1 cellular context compared by ENCODE assay signal in genomic region chr11:91396243-91397133, GRCh38.
TF ChIP-seq lines count a peak whose summit lies in the region.

No MANE protein-coding gene starts in this region.

TF ChIP-seq in HepG2, 621 proteins besides CTCF, POLR2A, EP300 and RAD21 (continued from another document):
- TF ChIP-seq ZNF710 (CRISPR knock-in tag; IDR thresholded peaks at IDR 0.05; ENCODE audit: borderline replicate concordance), result no peak
- no peak for TF ChIP-seq ZNF580 (CRISPR knock-in tag; IDR thresholded peaks at IDR 0.05; ENCODE audit: borderline replicate concordance, low read depth)
- no peak for TF ChIP-seq ZNF546 (CRISPR knock-in tag; conservative IDR thresholded peaks at IDR 0.05)
- no peak for TF ChIP-seq ZNF788 (CRISPR knock-in tag; IDR thresholded peaks at IDR 0.05; ENCODE audit: borderline replicate concordance)
- TF ChIP-seq PPARG (CRISPR knock-in tag; conservative IDR thresholded peaks at IDR 0.05), result peak; percentile 86
- no peak for TF ChIP-seq AKAP8 (CRISPR knock-in tag; IDR thresholded peaks at IDR 0.05)
- no peak for TF ChIP-seq DR1 (CRISPR knock-in tag; IDR thresholded peaks at IDR 0.05)
- no peak for TF ChIP-seq GZF1 (CRISPR knock-in tag; IDR thresholded peaks at IDR 0.05)
- no peak for TF ChIP-seq ZNF256 (CRISPR knock-in tag; conservative IDR thresholded peaks at IDR 0.05)
- TF ChIP-seq GABPA (IDR thresholded peaks at IDR 0.05; ENCODE audit: low read depth, low read length), result no peak
- peak; percentile 27; the same call in 1 of the 2 replicates for TF ChIP-seq GABPA (CRISPR knock-in tag; IDR thresholded peaks at IDR 0.05; ENCODE audit: low read depth)
- TF ChIP-seq ZBTB8A (CRISPR knock-in tag; IDR thresholded peaks at IDR 0.05; ENCODE audit: borderline replicate concordance, low read depth), result no peak
- no peak for TF ChIP-seq ZNF446 (CRISPR knock-in tag; IDR thresholded peaks at IDR 0.05)
- no peak for TF ChIP-seq ARNT (IDR thresholded peaks at IDR 0.05)
- peak; percentile 90 for TF ChIP-seq TBX3 (IDR thresholded peaks at IDR 0.05; ENCODE audit: borderline replicate concordance)
- no peak for TF ChIP-seq TFDP2 (CRISPR knock-in tag; IDR thresholded peaks at IDR 0.05)
- no peak for TF ChIP-seq ZNF564 (CRISPR knock-in tag; IDR thresholded peaks at IDR 0.05)
- no peak for TF ChIP-seq BRCA1 (CRISPR knock-in tag; IDR thresholded peaks at IDR 0.05)
- TF ChIP-seq ZBTB10 (CRISPR knock-in tag; IDR thresholded peaks at IDR 0.05; ENCODE audit: borderline replicate concordance), result no peak
- TF ChIP-seq RFXANK (CRISPR knock-in tag; IDR thresholded peaks at IDR 0.05), result no peak
- TF ChIP-seq ZNF687 (CRISPR knock-in tag; IDR thresholded peaks at IDR 0.05), result no peak
- TF ChIP-seq ZBTB21 (CRISPR knock-in tag; IDR thresholded peaks at IDR 0.05), result peak; percentile 41; the same call in 1 of the 2 replicates
- no peak for TF ChIP-seq ATF7 (IDR thresholded peaks at IDR 0.05)
- TF ChIP-seq ATF7 (CRISPR knock-in tag; IDR thresholded peaks at IDR 0.05), result no peak
- TF ChIP-seq ZSCAN21 (CRISPR knock-in tag; IDR thresholded peaks at IDR 0.05; ENCODE audit: borderline replicate concordance), result no peak
- no peak for TF ChIP-seq PATZ1 (CRISPR knock-in tag; IDR thresholded peaks at IDR 0.05)
- TF ChIP-seq MAFG (CRISPR knock-in tag; IDR thresholded peaks at IDR 0.05), result no peak
- TF ChIP-seq SIX1 (CRISPR knock-in tag; IDR thresholded peaks at IDR 0.05; ENCODE audit: borderline replicate concordance), result peak; percentile 94
- no peak for TF ChIP-seq ZKSCAN1 (IDR thresholded peaks at IDR 0.05; ENCODE audit: low read length)
- TF ChIP-seq ZNF577 (CRISPR knock-in tag; IDR thresholded peaks at IDR 0.05; ENCODE audit: borderline replicate concordance, low read depth), result no peak
- no peak for TF ChIP-seq GPN1 (CRISPR knock-in tag; IDR thresholded peaks at IDR 0.05; ENCODE audit: borderline replicate concordance)
- no peak for TF ChIP-seq ZBTB3 (CRISPR knock-in tag; IDR thresholded peaks at IDR 0.05; ENCODE audit: borderline replicate concordance, low read depth)
- no peak for TF ChIP-seq ZNF281 (CRISPR knock-in tag; IDR thresholded peaks at IDR 0.05; ENCODE audit: borderline replicate concordance)
- peak; percentile 35; the same call in 1 of the 2 replicates for TF ChIP-seq TCF7 (IDR thresholded peaks at IDR 0.05; ENCODE audit: low read depth)
- no peak for TF ChIP-seq RBFOX2 (IDR thresholded peaks at IDR 0.05; ENCODE audit: low read depth, low read length)
- 0 out of 2 replicates have a peak, but pooled peaks have one; percentile 54 for TF ChIP-seq GATAD2A (CRISPR knock-in tag; IDR thresholded peaks at IDR 0.05)
- TF ChIP-seq ZNF605 (CRISPR knock-in tag; IDR thresholded peaks at IDR 0.05), result no peak
- no peak for TF ChIP-seq GFI1 (CRISPR knock-in tag; IDR thresholded peaks at IDR 0.05; ENCODE audit: borderline replicate concordance)
- TF ChIP-seq GTF2F1 (IDR thresholded peaks at IDR 0.05; ENCODE audit: low read length), result no peak
- TF ChIP-seq SP4 (CRISPR knock-in tag; IDR thresholded peaks at IDR 0.05), result no peak
